1 cellular context compared by ENCODE assay signal in genomic region chr17:8125196-8125946, GRCh38.
TF ChIP-seq lines count a peak whose summit lies in the region.

No MANE protein-coding gene starts in this region.

TF ChIP-seq in Ishikawa, 13 proteins besides CTCF, POLR2A, EP300 and RAD21 (continued from another document):
- TF ChIP-seq USF1 (IDR thresholded peaks at IDR 0.05) (no peak), NFIC (IDR thresholded peaks at IDR 0.05) (no peak)
